In genomic region chr3:46113608-46114007, GRCh38 we compare ENCODE assay signal across 21 cellular contexts.
DNase-seq lines count a peak whose midpoint lies in the region; ATAC-seq and TF ChIP-seq lines count a peak whose summit lies in the region.
"Had no signal": no experiment of that assay in that cellular context is flagged by ENCODE, and none has a peak within 500 bp of the region (broad histone marks: within the 10 kb centered on the region; RNA-seq: fewer than 3 reads in every experiment).

No MANE protein-coding gene starts in this region.

- H3K27ac Mint-ChIP-seq in natural killer cell treated with Interleukin-12 subunit alpha and Interleukin-12 subunit beta and Interleukin-15 and Interleukin-18, amount 100 ng/mL, for 72 hours = peak overlapping the region; percentile 53 to 99
- H3K27ac Mint-ChIP-seq in natural killer cell (no peak overlapping the region), MCF 10A (ENCODE audit: low read depth, unreplicated experiment) (peak overlapping the region; percentile 80)
- H3K27ac Mint-ChIP-seq: activated naive CD4-positive, alpha-beta T cell treated with anti-CD3 and anti-CD28 coated beads, Interleukin-2, amount 50 U/mL, for 24 hours had no signal

- no peak for DNase-seq in natural killer cell treated with Interleukin-12 subunit alpha and Interleukin-12 subunit beta and Interleukin-15 and Interleukin-18, amount 100 ng/mL, for 72 hours (ENCODE audit: low spot score)
- DNase-seq in natural killer cell (no peak), MCF 10A (ENCODE audit: unreplicated experiment) (no peak), vagina (ENCODE audit: extremely low spot score in 2 of 2) (no peak), transverse colon (no peak)
- DNase-seq: activated CD4-positive, alpha-beta T cell treated with anti-CD3 and anti-CD28 coated beads for 48 hours; body of pancreas; CD4-positive, alpha-beta memory T cell; dermis blood vessel endothelial cell; DND-41; GOT3; left ventricle myocardium superior; NCI-H187; NCI-H2227 treated with DMSO at 0.1 percent for 48 hours; Peyer's patch had no signal

- peaks cover 49 to 52% of the 10 kb centered on the region in 2 donors for H3K4me1 Mint-ChIP-seq in natural killer cell treated with Interleukin-12 subunit alpha and Interleukin-12 subunit beta and Interleukin-15 and Interleukin-18, amount 100 ng/mL, for 72 hours (ENCODE audit: low read depth in 2 of 2)
- H3K4me1 Mint-ChIP-seq in natural killer cell (peaks cover 37 to 43% of the 10 kb centered on the region in 2 donors), MCF 10A (ENCODE audit: insufficient read depth, unreplicated experiment) (peaks cover 50% of the 10 kb centered on the region)

- H3K27ac ChIP-seq in mesodermal cell (ENCODE audit: low read depth, low read length, severe bottlenecking) (peak overlapping the region; percentile 90), vagina (peak overlapping the region; percentile 64), transverse colon (peak overlapping the region in 2 of 4 donors; percentile 44 to 68)
- H3K27ac ChIP-seq: body of pancreas had no signal

- TF ChIP-seq CTCF in natural killer cell (IDR thresholded peaks at IDR 0.05) = no peak
- TF ChIP-seq CTCF in MCF 10A (IDR thresholded peaks at IDR 0.05; ENCODE audit: unreplicated experiment) = no peak
- TF ChIP-seq CTCF in vagina (IDR thresholded peaks at IDR 0.05) = no peak
- no peak for TF ChIP-seq CTCF in transverse colon (IDR thresholded peaks at IDR 0.05)

- no peak overlapping the region for H3K4me3 ChIP-seq in mesodermal cell (ENCODE audit: extremely low read depth, insufficient read depth, low read length, poor library complexity, severe bottlenecking)
- no peak overlapping the region for H3K4me3 ChIP-seq in vagina
- H3K4me3 ChIP-seq in transverse colon = no peak overlapping the region
- H3K4me3 ChIP-seq: body of pancreas, gastroesophageal sphincter, Peyer's patch had no signal

- BruUV-seq in MCF 10A (replicated peaks; lab: Mats Ljungman, UMichigan) = no TSS peak

- TF ChIP-seq POLR2A in vagina (IDR thresholded peaks at IDR 0.05) = no peak
- TF ChIP-seq POLR2A in transverse colon (IDR thresholded peaks at IDR 0.05) = no peak

- in situ Hi-C loops in transverse colon (cut with MboI; ENCODE audit: low pct_ligation_motif_present in 1 of 4, low pct_unique_long_range_greater_than_20kb in 1 of 4, low sequenced_read_pairs in 3 of 4) = no loop called here

- no peaks in the 10 kb centered on the region for H3K27me3 Mint-ChIP-seq in natural killer cell treated with Interleukin-12 subunit alpha and Interleukin-12 subunit beta and Interleukin-15 and Interleukin-18, amount 100 ng/mL, for 72 hours
- H3K27me3 Mint-ChIP-seq in natural killer cell (ENCODE audit: low read depth in 2 of 2) (no peaks in the 10 kb centered on the region), MCF 10A (ENCODE audit: insufficient read depth, unreplicated experiment) (no peaks in the 10 kb centered on the region)
- H3K27me3 Mint-ChIP-seq: activated naive CD4-positive, alpha-beta T cell treated with anti-CD3 and anti-CD28 coated beads, Interleukin-2, amount 50 U/mL, for 24 hours; CD4-positive, alpha-beta memory T cell; IgD-negative memory B cell had no signal

- 80 to 91% methylated on average over 1 to 4 of the region's 4 CpGs for WGBS in mesodermal cell (ENCODE audit: insufficient coverage in 2 of 2), 2 experiments
- WGBS in transverse colon (ENCODE audit: low coverage in 1 of 2), 2 donors = 92 to 96% methylated on average over 4 of the region's 4 CpGs

- TF ChIP-seq EP300 in transverse colon (IDR thresholded peaks at IDR 0.05; ENCODE audit: low read depth) = no peak

- CTCF ChIA-PET in MCF 10A (lab: Yijun Ruan, JAX) = no interaction called here

- H3K27me3 ChIP-seq in vagina (no peaks in the 10 kb centered on the region), transverse colon (no peaks in the 10 kb centered on the region)
- H3K27me3 ChIP-seq: body of pancreas, gastroesophageal sphincter, Peyer's patch had no signal

- intact Hi-C loops in natural killer cell (cut with micrococcal nuclease) = no loop called here
- intact Hi-C loops in MCF 10A (cut with micrococcal nuclease) = no loop called here
- intact Hi-C loops in vagina (cut with DNase I) = no loop called here
- intact Hi-C loops in transverse colon (cut with DNase I; ENCODE audit: low total_unique reads) = no loop called here

- H3K36me3 Mint-ChIP-seq in natural killer cell treated with Interleukin-12 subunit alpha and Interleukin-12 subunit beta and Interleukin-15 and Interleukin-18, amount 100 ng/mL, for 72 hours = peaks cover 15% of the 10 kb centered on the region
- H3K36me3 Mint-ChIP-seq in natural killer cell = no peaks in the 10 kb centered on the region
- no peaks in the 10 kb centered on the region for H3K36me3 Mint-ChIP-seq in MCF 10A (ENCODE audit: insufficient read depth, unreplicated experiment)
- H3K36me3 Mint-ChIP-seq: activated naive CD4-positive, alpha-beta T cell treated with anti-CD3 and anti-CD28 coated beads, Interleukin-2, amount 50 U/mL, for 24 hours; CD4-positive, alpha-beta memory T cell had no signal

- no peak overlapping the region for H3K4me3 Mint-ChIP-seq in natural killer cell treated with Interleukin-12 subunit alpha and Interleukin-12 subunit beta and Interleukin-15 and Interleukin-18, amount 100 ng/mL, for 72 hours
- H3K4me3 Mint-ChIP-seq in natural killer cell (no peak overlapping the region), MCF 10A (ENCODE audit: unreplicated experiment) (no peak overlapping the region)
- H3K4me3 Mint-ChIP-seq: activated naive CD4-positive, alpha-beta T cell treated with anti-CD3 and anti-CD28 coated beads, Interleukin-2, amount 50 U/mL, for 24 hours; CD4-positive, alpha-beta memory T cell; IgD-negative memory B cell had no signal

- H3K36me3 ChIP-seq in mesodermal cell (ENCODE audit: control insufficient read depth, insufficient read depth, low read length) (no peaks in the 10 kb centered on the region), vagina (no peaks in the 10 kb centered on the region), transverse colon (no peaks in the 10 kb centered on the region)
- H3K36me3 ChIP-seq: gastroesophageal sphincter, Peyer's patch had no signal

- peaks cover 20% of the 10 kb centered on the region for H3K4me1 ChIP-seq in mesodermal cell (ENCODE audit: control insufficient read depth, insufficient read depth, low read length, poor library complexity, severe bottlenecking)
- H3K4me1 ChIP-seq in vagina = peaks cover 36% of the 10 kb centered on the region
- H3K4me1 ChIP-seq in transverse colon = peaks cover 0 to 31% (median 4%) of the 10 kb centered on the region in 4 donors
- H3K4me1 ChIP-seq: body of pancreas had no signal

- no peaks in the 10 kb centered on the region for H3K9me3 Mint-ChIP-seq in natural killer cell treated with Interleukin-12 subunit alpha and Interleukin-12 subunit beta and Interleukin-15 and Interleukin-18, amount 100 ng/mL, for 72 hours
- peaks cover 0 to 4% of the 10 kb centered on the region in 2 donors for H3K9me3 Mint-ChIP-seq in natural killer cell
- H3K9me3 Mint-ChIP-seq in MCF 10A (ENCODE audit: unreplicated experiment) = no peaks in the 10 kb centered on the region
- H3K9me3 Mint-ChIP-seq: activated naive CD4-positive, alpha-beta T cell treated with anti-CD3 and anti-CD28 coated beads, Interleukin-2, amount 50 U/mL, for 24 hours had no signal

- POLR2A ChIA-PET in MCF 10A (lab: Yijun Ruan, JAX) = interaction anchor here (0.7 to 0.9 kb wide), 2 partner anchors 9 to 317 kb away, joined by 3 read pairs; no protein-coding TSS in a partner anchor

- H3K9me3 ChIP-seq in mesodermal cell (ENCODE audit: control insufficient read depth, low read length) (peaks cover 24% of the 10 kb centered on the region), vagina (no peaks in the 10 kb centered on the region), transverse colon (no peaks in the 10 kb centered on the region)
- H3K9me3 ChIP-seq: body of pancreas, gastroesophageal sphincter, Peyer's patch had no signal

- no peak for ATAC-seq in natural killer cell treated with Interleukin-12 subunit alpha and Interleukin-12 subunit beta and Interleukin-15 and Interleukin-18, amount 100 ng/mL, for 72 hours
- ATAC-seq in natural killer cell (no peak), GM21423 (IDR thresholded peaks at IDR 0.05; ENCODE audit: unreplicated experiment) (no peak), HG03280 (IDR thresholded peaks at IDR 0.05; ENCODE audit: unreplicated experiment) (no peak)
- ATAC-seq: body of pancreas had no signal

Comparison
In these comparisons a context has a peak if more than half of its experiments do, and no peak if none do; other contexts are left out.
1. H3K27ac Mint-ChIP-seq: peak in natural killer cell treated with Interleukin-12 subunit alpha and Interleukin-12 subunit beta and Interleukin-15 and Interleukin-18, amount 100 ng/mL, for 72 hours (2 of 2) and MCF 10A (single experiment); none in natural killer cell (0 of 2).